In genomic region chr2:98896416-98896815, GRCh38 we compare ENCODE assay signal across 21 cellular contexts. TPM values are rescaled to one million over a fixed set of nuclear protein-coding genes. Genes with fewer than 3 reads are reported as not detected.
DNase-seq lines count a peak whose midpoint lies in the region; FAIRE-seq and TF ChIP-seq lines count a peak whose summit lies in the region.
"Had no signal": no experiment of that assay in that cellular context is flagged by ENCODE, and none has a peak within 500 bp of the region (broad histone marks: within the 10 kb centered on the region; RNA-seq: fewer than 3 reads in every experiment).

No MANE protein-coding gene starts in this region.

- intact Hi-C loops in kidney (cut with DNase I) = no loop called here

- no peak overlapping the region for H3K4me3 ChIP-seq in SU-DHL-6 (ENCODE audit: insufficient read depth, low read length, poor library complexity, severe bottlenecking)
- H3K4me3 ChIP-seq in kidney (ENCODE audit: low read length in 2 of 2) = no peak overlapping the region
- H3K4me3 ChIP-seq in skeletal muscle tissue (ENCODE audit: low read length in 3 of 3) = no peak overlapping the region
- H3K4me3 ChIP-seq: A549, coronary artery, transverse colon had no signal

- H3K9ac ChIP-seq in SU-DHL-6 (ENCODE audit: low read length) (no peak overlapping the region), kidney (ENCODE audit: low read length in 2 of 2) (no peak overlapping the region), skeletal muscle tissue (ENCODE audit: low read depth in 1 of 3, low read length in 3 of 3) (peak overlapping the region in 2 of 3 donors; percentile 0 to 33)

- H3K4me2 ChIP-seq in SU-DHL-6 (ENCODE audit: low read depth, low read length, poor library complexity, severe bottlenecking) = no peak overlapping the region
- H3K4me2 ChIP-seq: A549 had no signal

- no peaks in the 10 kb centered on the region for H3K4me1 ChIP-seq in kidney (ENCODE audit: control insufficient read depth in 1 of 2, insufficient read depth in 1 of 2, low read depth in 1 of 2, low read length in 2 of 2)
- peaks cover 3 to 8% (median 8%) of the 10 kb centered on the region in 3 donors for H3K4me1 ChIP-seq in skeletal muscle tissue (ENCODE audit: control insufficient read depth in 3 of 3, insufficient read depth in 3 of 3, low read length in 3 of 3)
- H3K4me1 ChIP-seq: A549, foreskin keratinocyte, transverse colon had no signal

- no peaks in the 10 kb centered on the region for H3K9me2 ChIP-seq in SU-DHL-6 (replicated peaks; ENCODE audit: insufficient read depth, low read length)

- H3F3A ChIP-seq in SU-DHL-6 (ENCODE audit: insufficient read depth) = no peaks in the 10 kb centered on the region

- H3K9me3 ChIP-seq in SU-DHL-6 (ENCODE audit: insufficient read depth, low read length) = no peaks in the 10 kb centered on the region
- no peaks in the 10 kb centered on the region for H3K9me3 ChIP-seq in kidney (ENCODE audit: control insufficient read depth in 1 of 2, low read length in 2 of 2)
- H3K9me3 ChIP-seq in skeletal muscle tissue (ENCODE audit: control insufficient read depth in 3 of 3, low read length in 3 of 3) = no peaks in the 10 kb centered on the region
- H3K9me3 ChIP-seq: A549, transverse colon had no signal

- H3K27me3 ChIP-seq in SU-DHL-6 (ENCODE audit: low read length) = no peaks in the 10 kb centered on the region
- H3K27me3 ChIP-seq in skeletal muscle tissue (ENCODE audit: control insufficient read depth in 3 of 3, insufficient read depth in 3 of 3, low read length in 3 of 3) = no peaks in the 10 kb centered on the region
- H3K27me3 ChIP-seq: foreskin keratinocyte, transverse colon had no signal

- no peaks in the 10 kb centered on the region for H4K20me1 ChIP-seq in SU-DHL-6 (ENCODE audit: low read depth, low read length)

- TF ChIP-seq CTCF in SU-DHL-6 (IDR thresholded peaks at IDR 0.05; ENCODE audit: insufficient read depth, low read length, poor library complexity, severe bottlenecking) = no peak
- TF ChIP-seq CTCF in kidney (IDR thresholded peaks at IDR 0.05; ENCODE audit: borderline replicate concordance, extremely low read depth, insufficient read depth) = no peak

- DNase-seq in activated CD8-positive, alpha-beta memory T cell treated with anti-CD3 and anti-CD28 coated beads for 24 hours = peak; percentile 42
- no peak for DNase-seq in activated CD8-positive, alpha-beta memory T cell treated with anti-CD3 and anti-CD28 coated beads, Interleukin-2, amount 50 U/mL, for 4 hours
- DNase-seq in kidney (peak; percentile 29), SK-N-DZ (ENCODE audit: low spot score) (no peak), NCI-H2081 treated with DMSO at 0.1 percent for 48 hours (lab: John Stamatoyannopoulos, UW) (no peak), RKO (ENCODE audit: low spot score) (no peak)
- DNase-seq: foreskin keratinocyte; KBM-7; left colon; mesenchymal stem cell; NCI-H1436; NCI-H446; NCI-H774; occipital lobe; stimulated activated CD4-positive, alpha-beta T cell treated with anti-CD3 and anti-CD28 coated beads, Interleukin-2, amount 100 ng/mL, for 24 hours; transverse colon had no signal

- no peak for FAIRE-seq in kidney (lab: Jason Lieb, UNC)
- FAIRE-seq: A549 had no signal

- no peak overlapping the region for H3K27ac ChIP-seq in SU-DHL-6 (ENCODE audit: low read depth, low read length)
- H3K27ac ChIP-seq in kidney (ENCODE audit: low read depth in 2 of 2, low read length in 2 of 2) = no peak overlapping the region
- no peak overlapping the region for H3K27ac ChIP-seq in skeletal muscle tissue (ENCODE audit: low read depth, low read length)
- H3K27ac ChIP-seq: A549, coronary artery, foreskin keratinocyte, transverse colon had no signal

- H3K36me3 ChIP-seq in SU-DHL-6 (ENCODE audit: low read length) (no peaks in the 10 kb centered on the region), kidney (ENCODE audit: control insufficient read depth in 1 of 2, insufficient read depth in 2 of 2, low read length in 2 of 2) (no peaks in the 10 kb centered on the region), skeletal muscle tissue (ENCODE audit: control insufficient read depth in 3 of 3, insufficient read depth in 3 of 3, low read length in 3 of 3) (no peaks in the 10 kb centered on the region)
- H3K36me3 ChIP-seq: transverse colon had no signal

- H2AFZ ChIP-seq in SU-DHL-6 (ENCODE audit: low read depth, low read length, severe bottlenecking) = peak overlapping the region; percentile 5

- H3K79me2 ChIP-seq in SU-DHL-6 (ENCODE audit: insufficient read depth, low read length) = no peaks in the 10 kb centered on the region

RNA-seq across cellular contexts. Expression of gene CRACDL, which starts 39.6 kb away (rescaled TPM):
- total RNA-seq in kidney = 14.8 TPM
- 4.3 TPM for polyA plus RNA-seq in kidney (ENCODE audit: insufficient read depth, low read depth, low replicate concordance)
- 0.52 TPM for total RNA-seq in skeletal muscle tissue
- polyA plus RNA-seq in SK-N-DZ (2014; cell fraction: cytosol; rRNA removed) = not detected in 2 replicates
- polyA plus RNA-seq in SK-N-DZ (2014; cell fraction: nucleus; rRNA removed) = not detected in 2 replicates
- total RNA-seq: HT1080 had no signal

Comparison
In these comparisons a context has a peak if more than half of its experiments do, and no peak if none do; other contexts are left out.
1. DNase-seq: peak in activated CD8-positive, alpha-beta memory T cell treated with anti-CD3 and anti-CD28 coated beads for 24 hours (single experiment) and kidney (single experiment); none in activated CD8-positive, alpha-beta memory T cell treated with anti-CD3 and anti-CD28 coated beads, Interleukin-2, amount 50 U/mL, for 4 hours (single experiment), SK-N-DZ (single experiment), NCI-H2081 treated with DMSO at 0.1 percent for 48 hours (single experiment) and RKO (single experiment).
2. H3K9ac ChIP-seq: peak in skeletal muscle tissue (2 of 3); none in SU-DHL-6 (single experiment) and kidney (0 of 2).
3. RNA of gene CRACDL, which starts 39.6 kb away (total RNA-seq): 14.8 TPM in kidney (single experiment); 0.52 TPM in skeletal muscle tissue (single experiment); every median in the first group is over 10 times any median in the second.